Comparison of ENCODE assay signal across 34 cellular contexts in genomic region chr1:8326265-8326664, GRCh38.
"Had no signal": no experiment of that assay in that cellular context is flagged by ENCODE, and none has a peak within 500 bp of the region (broad histone marks: within the 10 kb centered on the region; RNA-seq: fewer than 3 reads in every experiment).

No MANE protein-coding gene starts in this region.

- H3K4me3 ChIP-seq: MG63 had no signal

- H3K27me3 ChIP-seq: MG63 had no signal

- H3K36me3 ChIP-seq: MG63 had no signal

- H3K9me3 ChIP-seq: MG63 had no signal

- DNase-seq: Karpas-422, Kasumi-1, MG63, MM.1S, MV-4-11, NCI-H1048, NCI-H1092, NCI-H1092 treated with DMSO at 0.1 percent for 48 hours, NCI-H1105, NCI-H1105 treated with DMSO at 0.1 percent for 48 hours, NCI-H1417, NCI-H1417 treated with DMSO at 0.1 percent for 48 hours, NCI-H1436, NCI-H1436 treated with DMSO at 0.1 percent for 48 hours, NCI-H146, NCI-H1694, NCI-H1694 treated with DMSO at 0.1 percent for 48 hours, NCI-H187, NCI-H187 treated with DMSO at 0.1 percent for 48 hours, NCI-H1930, NCI-H2029, NCI-H2029 treated with DMSO at 0.1 percent for 48 hours, NCI-H2081, NCI-H2081 treated with DMSO at 0.1 percent for 48 hours, NCI-H2107, NCI-H2171, NCI-H2171 treated with DMSO at 0.1 percent for 48 hours, NCI-H2227 treated with DMSO at 0.1 percent for 48 hours, NCI-H226, NCI-H345, NCI-H446, NCI-H446 treated with DMSO at 0.1 percent for 48 hours, NCI-H510A, NCI-H510A treated with DMSO at 0.1 percent for 48 hours had no signal
